ENCODE assay signal across 8 cellular contexts in the genomic region with DNA sequence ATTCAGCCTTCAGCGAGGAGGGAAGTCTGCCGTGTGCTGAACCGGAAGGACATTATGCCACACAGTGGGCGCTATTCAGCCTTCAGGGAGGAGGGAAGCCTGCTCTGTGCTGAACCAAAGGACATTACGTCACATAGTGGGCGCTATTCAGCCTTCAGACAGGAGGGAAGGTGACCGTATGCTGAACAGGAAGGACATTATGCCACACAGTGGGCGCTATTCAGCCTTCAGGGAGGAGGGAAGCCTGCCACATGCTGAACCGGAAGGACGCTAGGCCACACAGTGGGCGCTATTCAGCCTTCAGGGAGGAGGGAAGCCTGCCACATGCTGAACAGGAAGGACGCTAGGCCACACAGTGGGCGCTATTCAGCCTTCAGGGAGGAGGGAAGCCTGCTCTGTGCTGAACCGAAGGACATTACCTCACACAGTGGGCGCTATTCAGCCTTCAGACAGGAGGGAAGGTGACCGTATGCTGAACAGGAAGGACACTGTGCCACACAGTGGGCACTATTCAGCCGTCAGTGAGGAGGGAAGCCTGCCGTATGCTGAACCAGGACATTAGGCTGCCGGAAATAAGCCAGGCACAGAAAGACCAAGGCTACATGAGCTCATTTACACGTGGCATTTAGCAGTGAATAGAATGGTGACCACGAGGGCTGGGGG.
DNase-seq lines count a peak whose midpoint lies in the region; ATAC-seq and TF ChIP-seq lines count a peak whose summit lies in the region.
"Not testable (repeated sequence)": the region's sequence is repeated elsewhere in the genome, so short reads cannot be mapped to it uniquely, and the experiment has no call there.

No MANE protein-coding gene starts in this region.

- H2BK15ac ChIP-seq in mesendoderm (replicated peaks; ENCODE audit: low read depth), result not testable (repeated sequence)

- H3K4me3 ChIP-seq in dorsolateral prefrontal cortex, result peak overlapping the region in 4 of 59 donors; percentile 1 to 26 (median 21)
- not testable (repeated sequence) for H3K4me3 ChIP-seq in heart right ventricle; mesendoderm (ENCODE audit: low read length); psoas muscle

- peak overlapping the region; percentile 64 for H3K4ac ChIP-seq in mesendoderm (ENCODE audit: low read depth, low read length)

- peaks cover 0 to 40% (median 23%) of the 10 kb centered on the region in 9 donors for H3K4me1 ChIP-seq in heart right ventricle
- H3K4me1 ChIP-seq in mesendoderm (ENCODE audit: control insufficient read depth, low read depth, low read length), result peaks cover 25% of the 10 kb centered on the region
- H3K4me1 ChIP-seq in psoas muscle, result peaks cover 28% of the 10 kb centered on the region

- peak overlapping the region; percentile 98 for H2BK5ac ChIP-seq in mesendoderm (ENCODE audit: low read length)

- H4K5ac ChIP-seq in mesendoderm (ENCODE audit: low read length), result not testable (repeated sequence)

- intact Hi-C loops in dorsolateral prefrontal cortex (cut with DNase I), result loop anchor here (5.0 to 10.0 kb wide), 3 partner anchors 110 to 390 kb away; no protein-coding TSS in a partner anchor
- intact Hi-C loops in heart right ventricle (cut with DNase I); psoas muscle (cut with DNase I): not testable (repeated sequence)

- H3K27ac ChIP-seq in dorsolateral prefrontal cortex (peak overlapping the region in 56 of 59 donors; percentile 23 to 91 (median 82)), heart right ventricle (peak overlapping the region in 7 of 10 donors; percentile 29 to 62 (median 58)), psoas muscle (peak overlapping the region; percentile 83), temporal lobe (ENCODE audit: low read depth, low read length) (peak overlapping the region; percentile 79)
- H3K27ac ChIP-seq in mesendoderm (ENCODE audit: low read depth, low read length), result not testable (repeated sequence)

- H3K4me2 ChIP-seq in mesendoderm (ENCODE audit: low read length), result not testable (repeated sequence)

- TF ChIP-seq CTCF in dorsolateral prefrontal cortex (IDR thresholded peaks at IDR 0.05 in 54 of 56, conservative IDR thresholded peaks at IDR 0.05 in 2 of 56; ENCODE audit: low read depth in 1 of 56, partially characterized antibody in 56 of 56), result peak in 29 of 56 donors; percentile 7 to 66 (median 23)
- not testable (repeated sequence) for TF ChIP-seq CTCF in heart right ventricle (IDR thresholded peaks at IDR 0.05); psoas muscle (IDR thresholded peaks at IDR 0.05)

- H3K27ac Mint-ChIP-seq in activated naive CD8-positive, alpha-beta T cell treated with anti-CD3 and anti-CD28 coated beads for 36 hours, result peak overlapping the region; percentile 47

- H3K79me1 ChIP-seq in mesendoderm (ENCODE audit: low read length), result not testable (repeated sequence)

- not testable (repeated sequence) for H3K27me3 ChIP-seq in dorsolateral prefrontal cortex; heart right ventricle; mesendoderm (ENCODE audit: insufficient read depth, low read length, poor library complexity); psoas muscle (ENCODE audit: insufficient read depth in 3 of 3, low read length in 2 of 3)

- not testable (repeated sequence) for H3K79me2 ChIP-seq in mesendoderm (ENCODE audit: control insufficient read depth, insufficient read depth, low read length)

- H3K4me3 Mint-ChIP-seq in activated naive CD8-positive, alpha-beta T cell treated with anti-CD3 and anti-CD28 coated beads for 36 hours, result not testable (repeated sequence)

- in situ Hi-C loops in KBM-7 (cut with MboI; ENCODE audit: low pct_unique_long_range_greater_than_20kb, low sequenced_read_pairs), result not testable (repeated sequence)

- DNase-seq in C1 segment of cervical spinal cord (lab: John Stamatoyannopoulos, UW), result peak in 12 of 14 donors; percentile 51 to 91 (median 79)
- peak; percentile 3 for DNase-seq in KBM-7
- DNase-seq in activated naive CD8-positive, alpha-beta T cell treated with anti-CD3 and anti-CD28 coated beads for 36 hours; heart right ventricle; psoas muscle: not testable (repeated sequence)
- peak in 9 of 10 donors; percentile 76 to 93 (median 86) for DNase-seq in dorsolateral prefrontal cortex
- peak; percentile 79 for DNase-seq in mesendoderm

- not testable (repeated sequence) for H3K36me3 Mint-ChIP-seq in activated naive CD8-positive, alpha-beta T cell treated with anti-CD3 and anti-CD28 coated beads for 36 hours

- peak overlapping the region; percentile 33 for H3K9ac ChIP-seq in mesendoderm (ENCODE audit: low read length)

- not testable (repeated sequence) for H3K4me1 Mint-ChIP-seq in activated naive CD8-positive, alpha-beta T cell treated with anti-CD3 and anti-CD28 coated beads for 36 hours

- H3K56ac ChIP-seq in mesendoderm (ENCODE audit: low read length), result peak overlapping the region; percentile 91

- not testable (repeated sequence) for H3K23ac ChIP-seq in mesendoderm (ENCODE audit: low read length)

- not testable (repeated sequence) for H3K9me3 ChIP-seq in heart right ventricle, psoas muscle

- not testable (repeated sequence) for H3K9me3 Mint-ChIP-seq in activated naive CD8-positive, alpha-beta T cell treated with anti-CD3 and anti-CD28 coated beads for 36 hours

- peak in 7 of 8 donors; percentile 30 to 75 (median 57) for ATAC-seq in heart right ventricle
- peak; percentile 62 to 76 (median 70) for ATAC-seq in psoas muscle

- not testable (repeated sequence) for H3K18ac ChIP-seq in mesendoderm (ENCODE audit: low read length)

- not testable (repeated sequence) for H4K8ac ChIP-seq in mesendoderm (ENCODE audit: low read depth, low read length)

- H3K36me3 ChIP-seq in heart right ventricle (peaks cover 0 to 28% (median 10%) of the 10 kb centered on the region in 9 donors), psoas muscle (ENCODE audit: insufficient read depth in 1 of 2, low read depth in 1 of 2) (peaks cover 1 to 20% of the 10 kb centered on the region in 2 donors)
- H3K36me3 ChIP-seq in mesendoderm (ENCODE audit: control insufficient read depth, insufficient read depth, low read length), result not testable (repeated sequence)

- not testable (repeated sequence) for H3K27me3 Mint-ChIP-seq in activated naive CD8-positive, alpha-beta T cell treated with anti-CD3 and anti-CD28 coated beads for 36 hours

- peak overlapping the region; percentile 99 for H2AK5ac ChIP-seq in mesendoderm (ENCODE audit: low read length)

- WGBS in heart right ventricle, 2 donors, result 76 to 79% methylated on average over 21 of the region's 21 CpGs
- no CpG with 5 or more reads among the region's 21 CpGs for WGBS in mesendoderm (ENCODE audit: extremely low coverage, insufficient coverage, low lambda C conversion rate)
- 67 to 81% (median 73%) methylated on average over 21 of the region's 21 CpGs for WGBS in psoas muscle, 3 donors

- H2BK120ac ChIP-seq in mesendoderm (ENCODE audit: low read depth, low read length), result not testable (repeated sequence)
